In genomic region chr21:38147391-38147790, GRCh38 we compare ENCODE assay signal across 21 cellular contexts.
DNase-seq lines count a peak whose midpoint lies in the region; ATAC-seq and TF ChIP-seq lines count a peak whose summit lies in the region.
"Had no signal": no experiment of that assay in that cellular context is flagged by ENCODE, and none has a peak within 500 bp of the region (broad histone marks: within the 10 kb centered on the region; RNA-seq: fewer than 3 reads in every experiment).

No MANE protein-coding gene starts in this region.

- H3K36me3 Mint-ChIP-seq in MCF 10A (ENCODE audit: insufficient read depth, unreplicated experiment): no peaks in the 10 kb centered on the region
- H3K36me3 Mint-ChIP-seq: CD4-positive, CD25-positive, alpha-beta regulatory T cell; CD8-positive, alpha-beta T cell had no signal

- no peak overlapping the region for H4K12ac ChIP-seq in trophoblast cell (ENCODE audit: low read depth, low read length)

- H3K4me2 ChIP-seq in mammary epithelial cell (ENCODE audit: insufficient read depth, low read depth, low read length) (no peak overlapping the region), trophoblast cell (ENCODE audit: low read length) (no peak overlapping the region)
- H3K4me2 ChIP-seq: BLaER1 had no signal

- no peak overlapping the region for H3K14ac ChIP-seq in trophoblast cell (ENCODE audit: low read length)

- TF ChIP-seq CTCF in MCF 10A (IDR thresholded peaks at IDR 0.05; ENCODE audit: unreplicated experiment) (no peak), mammary epithelial cell (conservative IDR thresholded peaks at IDR 0.05 in 1 of 2, IDR thresholded peaks at IDR 0.05 in 1 of 2; ENCODE audit: extremely low read depth in 1 of 2, insufficient read depth in 1 of 2, low read depth in 1 of 2, low read length in 2 of 2) (no peak), WERI-Rb-1 (IDR thresholded peaks at IDR 0.05; ENCODE audit: low read depth, low read length) (no peak)

- BruUV-seq in MCF 10A (replicated peaks; lab: Mats Ljungman, UMichigan): no TSS peak
- BruUV-seq in mammary epithelial cell (replicated peaks; lab: Mats Ljungman, UMichigan): no TSS peak

- H3K4ac ChIP-seq in trophoblast cell (ENCODE audit: low read depth, low read length): no peak overlapping the region

- no peak overlapping the region for H2AK5ac ChIP-seq in trophoblast cell (ENCODE audit: low read length)

- POLR2A ChIA-PET in MCF 10A (lab: Yijun Ruan, JAX): interaction anchor here (0.6 to 0.7 kb wide), 2 partner anchors 8 to 678 kb away, joined by 3 read pairs; no protein-coding TSS in a partner anchor

- in situ Hi-C loops in mammary epithelial cell (cut with MboI; ENCODE audit: low sequenced_read_pairs in 2 of 2): loop anchor here in 1 of 2 donors (25.0 kb wide), 1 partner anchor 435 kb away; no protein-coding TSS in a partner anchor

- no peak overlapping the region for H2BK12ac ChIP-seq in trophoblast cell (ENCODE audit: low read length)

- ATAC-seq in left lobe of liver (peak; percentile 69), HG02938 (IDR thresholded peaks at IDR 0.05; ENCODE audit: unreplicated experiment) (no peak)
- ATAC-seq: CD8-positive, alpha-beta T cell; GM12878 had no signal

- dilution Hi-C loops in mammary epithelial cell (cut with HindIII; ENCODE audit: low sequenced_read_pairs): no loop called here

- no peak overlapping the region for H2BK5ac ChIP-seq in trophoblast cell (ENCODE audit: low read depth, low read length, poor library complexity)

- no peak overlapping the region for H4K8ac ChIP-seq in trophoblast cell (ENCODE audit: low read depth, low read length)

- no peak overlapping the region for H3K9ac ChIP-seq in mammary epithelial cell (ENCODE audit: insufficient read depth, low read length)
- no peak overlapping the region for H3K9ac ChIP-seq in trophoblast cell (ENCODE audit: low read length)
- H3K9ac ChIP-seq: BLaER1, GM23248 had no signal

- 75% methylated on average over 4 of the region's 4 CpGs for WGBS in mammary epithelial cell (ENCODE audit: low coverage, missing lambda C conversion rate)
- WGBS in trophoblast cell (ENCODE audit: extremely low coverage, insufficient coverage, insufficient read length): no CpG with 5 or more reads among the region's 4 CpGs

- CTCF ChIA-PET in MCF 10A (lab: Yijun Ruan, JAX) (interaction anchor here (0.7 to 1.3 kb wide), 3 partner anchors 11 to 447 kb away, joined by 3 to 4 read pairs (median 3); no protein-coding TSS in a partner anchor), mammary epithelial cell (lab: Charles Lee; ENCODE audit: low non-redundant PET) (no interaction called here)

- H2AFZ ChIP-seq in mammary epithelial cell (ENCODE audit: low read depth, low read length) (no peak overlapping the region), trophoblast cell (ENCODE audit: insufficient read depth, low read length, poor library complexity) (no peak overlapping the region)
- H2AFZ ChIP-seq: GM23248 had no signal

- H3K27me3 ChIP-seq in mammary epithelial cell (ENCODE audit: insufficient read depth, low read length) (no peaks in the 10 kb centered on the region), WERI-Rb-1 (ENCODE audit: insufficient read depth, low read depth, severe bottlenecking) (no peaks in the 10 kb centered on the region), trophoblast cell (ENCODE audit: insufficient read depth, low read length) (no peaks in the 10 kb centered on the region)
- H3K27me3 ChIP-seq: BLaER1 had no signal

- DNase-seq in MCF 10A (ENCODE audit: unreplicated experiment): no peak
- DNase-seq in mammary epithelial cell: no peak
- DNase-seq in WERI-Rb-1: peak; percentile 55
- no peak for DNase-seq in left lobe of liver (ENCODE audit: low spot score)
- peak in 1 of 2 donors; percentile 22 for DNase-seq in trophoblast cell
- DNase-seq in NCI-H1092 (lab: John Stamatoyannopoulos, UW): no peak
- no peak for DNase-seq in T1000 (lab: John Stamatoyannopoulos, UW)
- DNase-seq: 8988T; Caco-2; CD4-positive, CD25-positive, alpha-beta regulatory T cell; CD8-positive, alpha-beta T cell; DND-41; GDM1; GM23248; H7; HCEC 1CT had no signal

- no peaks in the 10 kb centered on the region for H3K9me3 ChIP-seq in mammary epithelial cell (replicated peaks; ENCODE audit: insufficient read depth, low read length)
- peaks cover 6% of the 10 kb centered on the region for H3K9me3 ChIP-seq in WERI-Rb-1 (ENCODE audit: severe bottlenecking)
- no peaks in the 10 kb centered on the region for H3K9me3 ChIP-seq in trophoblast cell (ENCODE audit: insufficient read depth, low read depth, low read length)
- H3K9me3 ChIP-seq: Caco-2 had no signal

- H3K27ac Mint-ChIP-seq in MCF 10A (ENCODE audit: low read depth, unreplicated experiment): peak overlapping the region; percentile 10
- H3K27ac Mint-ChIP-seq: B cell; CD4-positive, CD25-positive, alpha-beta regulatory T cell; CD8-positive, alpha-beta T cell had no signal

- no peak overlapping the region for H3K18ac ChIP-seq in trophoblast cell (ENCODE audit: low read length)

- intact Hi-C loops in MCF 10A (cut with micrococcal nuclease): no loop called here
- intact Hi-C loops in mammary epithelial cell (cut with micrococcal nuclease): no loop called here

- no peak overlapping the region for H3K27ac ChIP-seq in mammary epithelial cell (ENCODE audit: insufficient read depth, low read depth, low read length)
- peak overlapping the region; percentile 65 for H3K27ac ChIP-seq in WERI-Rb-1
- peak overlapping the region; percentile 69 for H3K27ac ChIP-seq in trophoblast cell (ENCODE audit: low read depth, low read length)
- H3K27ac ChIP-seq: BLaER1, C4-2B, GM23248 had no signal

- peaks cover 26% of the 10 kb centered on the region for H3K4me1 Mint-ChIP-seq in MCF 10A (ENCODE audit: insufficient read depth, unreplicated experiment)
- H3K4me1 Mint-ChIP-seq: B cell; CD4-positive, CD25-positive, alpha-beta regulatory T cell had no signal

- H3K4me3 ChIP-seq in mammary epithelial cell (replicated peaks in 1 of 3; ENCODE audit: insufficient read depth in 1 of 3, low read depth in 2 of 3, low read length in 3 of 3) (no peak overlapping the region), WERI-Rb-1 (ENCODE audit: low read depth, low read length) (peak overlapping the region; percentile 3), trophoblast cell (ENCODE audit: low read depth, low read length) (no peak overlapping the region)
- H3K4me3 ChIP-seq: BLaER1, GM12878, GM23248 had no signal

- H3K4me1 ChIP-seq in mammary epithelial cell (ENCODE audit: insufficient read depth, low read length) (peaks cover 11% of the 10 kb centered on the region), trophoblast cell (ENCODE audit: control insufficient read depth in 1 of 2, insufficient read depth in 2 of 2, low read length in 2 of 2) (peaks cover 0 to 2% of the 10 kb centered on the region in 2 experiments)
- H3K4me1 ChIP-seq: BLaER1, Caco-2 had no signal

- no peaks in the 10 kb centered on the region for H3K27me3 Mint-ChIP-seq in MCF 10A (ENCODE audit: insufficient read depth, unreplicated experiment)
- H3K27me3 Mint-ChIP-seq: B cell had no signal

- no peak overlapping the region for H4K91ac ChIP-seq in trophoblast cell (ENCODE audit: low read depth, low read length)

- H3K23ac ChIP-seq in trophoblast cell (ENCODE audit: low read length): no peak overlapping the region

- peaks cover 5% of the 10 kb centered on the region for H3K9me3 Mint-ChIP-seq in MCF 10A (ENCODE audit: unreplicated experiment)

- H3K4me3 Mint-ChIP-seq in MCF 10A (ENCODE audit: unreplicated experiment): no peak overlapping the region
- H3K4me3 Mint-ChIP-seq: B cell; CD8-positive, alpha-beta T cell had no signal

- no peaks in the 10 kb centered on the region for H4K20me1 ChIP-seq in mammary epithelial cell (ENCODE audit: insufficient read depth, low read length)
- H4K20me1 ChIP-seq: BLaER1 had no signal

- H3K36me3 ChIP-seq in mammary epithelial cell (ENCODE audit: insufficient read depth, low read length) (no peaks in the 10 kb centered on the region), WERI-Rb-1 (no peaks in the 10 kb centered on the region), trophoblast cell (ENCODE audit: control insufficient read depth in 1 of 2, insufficient read depth in 2 of 2, low read length in 2 of 2) (no peaks in the 10 kb centered on the region)
- H3K36me3 ChIP-seq: BLaER1 had no signal

- H3K79me1 ChIP-seq in trophoblast cell (ENCODE audit: low read length): peaks cover 2% of the 10 kb centered on the region

- H2BK120ac ChIP-seq in trophoblast cell (ENCODE audit: insufficient read depth, low read length, poor library complexity): no peak overlapping the region

- H3K79me2 ChIP-seq in mammary epithelial cell (ENCODE audit: insufficient read depth, low read length) (no peaks in the 10 kb centered on the region), trophoblast cell (ENCODE audit: control insufficient read depth, insufficient read depth, low read length, poor library complexity) (no peaks in the 10 kb centered on the region)
